ENCODE assay signal across 1 cellular context in the genomic region with DNA sequence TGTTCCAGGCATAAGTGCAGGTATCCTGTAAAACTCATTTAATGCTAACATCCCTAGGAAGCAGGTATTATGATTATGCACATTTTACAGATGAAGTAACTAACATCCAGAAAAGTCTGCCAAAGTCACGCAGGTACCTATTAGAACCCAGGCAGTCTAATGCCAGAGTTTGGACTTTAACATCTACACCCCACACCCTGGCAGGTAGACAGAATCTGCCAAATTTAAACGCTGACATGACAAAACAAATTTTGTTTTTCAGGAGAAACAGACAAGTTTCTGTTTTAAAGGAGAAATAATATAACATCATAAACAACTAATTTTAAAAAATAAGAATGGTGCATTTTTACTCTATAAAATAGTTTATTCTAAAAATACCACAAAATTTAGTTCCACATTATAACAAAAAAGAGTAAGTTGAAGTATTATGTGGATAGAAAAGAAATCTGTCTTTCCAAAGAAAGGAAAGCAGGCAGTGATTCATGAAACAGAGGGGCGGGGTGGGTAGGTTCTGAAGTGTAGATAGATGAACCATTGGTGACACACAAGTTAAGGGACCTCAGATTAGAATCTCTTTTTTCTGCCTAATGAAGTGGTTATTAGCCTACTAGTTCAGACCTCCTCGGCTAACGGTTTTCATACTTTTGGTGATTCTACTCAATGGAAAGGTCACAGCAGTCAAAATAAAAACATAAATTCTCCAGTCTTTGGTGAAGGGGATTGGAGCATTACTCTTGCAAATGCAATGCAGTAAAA.
TF ChIP-seq lines count a peak whose summit lies in the region.

No MANE protein-coding gene starts in this region.

TF ChIP-seq in WTC11, 78 proteins besides CTCF, POLR2A, EP300 and RAD21 (continued from another document):
- TF ChIP-seq ELF4 (CRISPR knock-in tag; IDR thresholded peaks at IDR 0.05; ENCODE audit: low read depth) (no peak), NFATC4 (CRISPR knock-in tag; IDR thresholded peaks at IDR 0.05) (no peak), MXD4 (CRISPR knock-in tag; IDR thresholded peaks at IDR 0.05; ENCODE audit: borderline replicate concordance) (no peak)
